In genomic region chr10:130833596-130833995, GRCh38 we compare ENCODE assay signal across 23 cellular contexts.
DNase-seq lines count a peak whose midpoint lies in the region; ATAC-seq and TF ChIP-seq lines count a peak whose summit lies in the region.
"Had no signal": no experiment of that assay in that cellular context is flagged by ENCODE, and none has a peak within 500 bp of the region (broad histone marks: within the 10 kb centered on the region; RNA-seq: fewer than 3 reads in every experiment).

No MANE protein-coding gene starts in this region.

- in situ Hi-C loops in HAP-1 (cut with MboI; ENCODE audit: low sequenced_read_pairs), result no loop called here

- peak overlapping the region; percentile 28 for H3K18ac ChIP-seq in neuronal stem cell (ENCODE audit: low read length)

- H3K9me2 ChIP-seq in GM23338 (ENCODE audit: insufficient read depth), result no peaks in the 10 kb centered on the region

- H3K4me1 Mint-ChIP-seq in GM23338, result no peaks in the 10 kb centered on the region
- H3K4me1 Mint-ChIP-seq: B cell had no signal

- no peaks in the 10 kb centered on the region for H3K79me1 ChIP-seq in neuronal stem cell (ENCODE audit: low read depth, low read length)

- no peak overlapping the region for H4K8ac ChIP-seq in neuronal stem cell (ENCODE audit: low read depth, low read length)

- H3K79me2 ChIP-seq in GM23338 (replicated peaks; ENCODE audit: insufficient read depth), result no peaks in the 10 kb centered on the region

- H3K9me3 Mint-ChIP-seq in GM23338, result peaks cover 84% of the 10 kb centered on the region
- H3K9me3 Mint-ChIP-seq: CD4-positive, alpha-beta T cell; CD8-positive, alpha-beta T cell had no signal

- no peak overlapping the region for H3K9ac ChIP-seq in neuronal stem cell (ENCODE audit: low read depth, low read length, poor library complexity)
- H3K9ac ChIP-seq: BLaER1 treated with 17β-estradiol and CSF1 and Interleukin-3, amounts not matched to agents 10 nM and 100 nM had no signal

- peaks cover 10% of the 10 kb centered on the region; the same call in 1 of the 3 replicates for H3K36me3 Mint-ChIP-seq in GM23338 (ENCODE audit: low read depth)
- H3K36me3 Mint-ChIP-seq: CD8-positive, alpha-beta T cell had no signal

- no peak overlapping the region for H2BK120ac ChIP-seq in neuronal stem cell (ENCODE audit: low read depth, low read length)

- H3F3A ChIP-seq in GM23338 (replicated peaks; ENCODE audit: low read depth), result no peaks in the 10 kb centered on the region

- H2AK5ac ChIP-seq in neuronal stem cell (ENCODE audit: low read depth, low read length), result no peak overlapping the region

- H4K91ac ChIP-seq in neuronal stem cell (ENCODE audit: low read depth, low read length, poor library complexity), result no peak overlapping the region

- peaks cover 2% of the 10 kb centered on the region for H3K27me3 Mint-ChIP-seq in GM23338 (ENCODE audit: insufficient read depth, low read depth, poor library complexity)
- H3K27me3 Mint-ChIP-seq: B cell; CD4-positive, alpha-beta T cell had no signal

- H3K4me1 ChIP-seq in GM23338 (ENCODE audit: insufficient read depth), result no peaks in the 10 kb centered on the region
- no peaks in the 10 kb centered on the region for H3K4me1 ChIP-seq in neuronal stem cell (ENCODE audit: control insufficient read depth in 2 of 2, insufficient read depth in 1 of 2, low read depth in 1 of 2, low read length in 2 of 2)
- H3K4me1 ChIP-seq in HAP-1, result no peaks in the 10 kb centered on the region
- H3K4me1 ChIP-seq: A549 had no signal

- H3K27ac ChIP-seq in GM23338 (ENCODE audit: low read depth) (no peak overlapping the region), neuronal stem cell (replicated peaks; ENCODE audit: low read length) (no peak overlapping the region)
- H3K27ac ChIP-seq: 22Rv1; A549; BLaER1 treated with 17β-estradiol and CSF1 and Interleukin-3, amounts not matched to agents 10 nM and 100 nM; C4-2B had no signal

- H2AFZ ChIP-seq in GM23338, result peak overlapping the region; percentile 32; the same call in 1 of the 2 replicates
- H2AFZ ChIP-seq in neuronal stem cell (ENCODE audit: low read length), result no peak overlapping the region

- no peak overlapping the region for H2BK12ac ChIP-seq in neuronal stem cell (ENCODE audit: low read length)

- H3K4me2 ChIP-seq in GM23338, result no peak overlapping the region
- H3K4me2 ChIP-seq in neuronal stem cell (ENCODE audit: insufficient read depth, low read length, poor library complexity, severe bottlenecking), result no peak overlapping the region
- H3K4me2 ChIP-seq: A549; BLaER1 treated with 17β-estradiol and CSF1 and Interleukin-3, amounts not matched to agents 10 nM and 100 nM had no signal

- H2BK15ac ChIP-seq in neuronal stem cell (ENCODE audit: low read length), result no peak overlapping the region

- no peak overlapping the region for H3K4me3 ChIP-seq in GM23338
- no peak overlapping the region for H3K4me3 ChIP-seq in neuronal stem cell (ENCODE audit: low read length in 2 of 2)
- H3K4me3 ChIP-seq in HAP-1, result no peak overlapping the region
- H3K4me3 ChIP-seq: A549; BLaER1 treated with 17β-estradiol and CSF1 and Interleukin-3, amounts not matched to agents 10 nM and 100 nM; GM12878 had no signal

- no peaks in the 10 kb centered on the region for H4K20me1 ChIP-seq in GM23338 (replicated peaks; ENCODE audit: insufficient read depth)
- H4K20me1 ChIP-seq: BLaER1 treated with 17β-estradiol and CSF1 and Interleukin-3, amounts not matched to agents 10 nM and 100 nM had no signal

- no peak for DNase-seq in GM23338 (ENCODE audit: low spot score)
- peak in 35 of 42 donors; percentile 6 to 76 (median 41) for DNase-seq in head of caudate nucleus
- DNase-seq in neuronal stem cell (ENCODE audit: low spot score), result no peak
- DNase-seq in HAP-1 (ENCODE audit: low spot score in 2 of 2), result no peak
- DNase-seq in NCI-H1417 treated with DMSO at 0.1 percent for 48 hours (lab: John Stamatoyannopoulos, UW), result no peak
- no peak for DNase-seq in NCI-H2171 (lab: John Stamatoyannopoulos, UW)
- DNase-seq: AML-193; CD4-positive, alpha-beta T cell; CD8-positive, alpha-beta T cell; COR-L47; DMS 273 treated with DMSO at 0.1 percent for 48 hours; DMS153; DMS53; DMS79; DND-41; EL; GDM1 had no signal

- H3K4ac ChIP-seq in neuronal stem cell (ENCODE audit: low read length), result no peak overlapping the region

- no peak overlapping the region for H2BK5ac ChIP-seq in neuronal stem cell (ENCODE audit: low read length)

- no peak for ATAC-seq in GM23338
- ATAC-seq: A549; CD8-positive, alpha-beta T cell; GM12878 had no signal

- WGBS in neuronal stem cell (ENCODE audit: extremely low coverage in 2 of 2, insufficient read length in 2 of 2, insufficient replicate concordance in 1 of 2), 2 donors, result no CpG with 5 or more reads among the region's 14 CpGs

- intact Hi-C loops in head of caudate nucleus (cut with DNase I), result no loop called here

- no peaks in the 10 kb centered on the region for H3K9me3 ChIP-seq in neuronal stem cell (replicated peaks in 1 of 2; ENCODE audit: control insufficient read depth in 2 of 2, insufficient read depth in 1 of 2, low read depth in 1 of 2, low read length in 2 of 2)
- H3K9me3 ChIP-seq in HAP-1, result no peaks in the 10 kb centered on the region
- H3K9me3 ChIP-seq: A549 had no signal

- TF ChIP-seq CTCF in GM23338 (conservative IDR thresholded peaks at IDR 0.05; ENCODE audit: low read depth in 2 of 2), result no peak

- no peak overlapping the region for H3K14ac ChIP-seq in neuronal stem cell (ENCODE audit: low read length)

- H3K36me3 ChIP-seq in GM23338 (ENCODE audit: insufficient read depth) (no peaks in the 10 kb centered on the region), neuronal stem cell (replicated peaks in 1 of 2; ENCODE audit: control insufficient read depth in 2 of 2, insufficient read depth in 2 of 2, low read length in 2 of 2) (no peaks in the 10 kb centered on the region), HAP-1 (replicated peaks) (no peaks in the 10 kb centered on the region)
- H3K36me3 ChIP-seq: BLaER1 treated with 17β-estradiol and CSF1 and Interleukin-3, amounts not matched to agents 10 nM and 100 nM had no signal

- no peak overlapping the region for H3K23ac ChIP-seq in neuronal stem cell (ENCODE audit: low read depth, low read length, poor library complexity)

- H3K27ac Mint-ChIP-seq in GM23338, result no peak overlapping the region
- H3K27ac Mint-ChIP-seq: B cell; CD4-positive, alpha-beta T cell; CD8-positive, alpha-beta T cell had no signal

- no peaks in the 10 kb centered on the region for H3K27me3 ChIP-seq in GM23338 (ENCODE audit: insufficient read depth)
- no peaks in the 10 kb centered on the region for H3K27me3 ChIP-seq in neuronal stem cell (ENCODE audit: control insufficient read depth in 3 of 3, insufficient read depth in 3 of 3, low read depth in 1 of 3, low read length in 3 of 3)
- H3K27me3 ChIP-seq in HAP-1 (ENCODE audit: low read depth), result no peaks in the 10 kb centered on the region
- H3K27me3 ChIP-seq: BLaER1 treated with 17β-estradiol and CSF1 and Interleukin-3, amounts not matched to agents 10 nM and 100 nM had no signal

- H3K4me3 Mint-ChIP-seq in GM23338, result no peak overlapping the region
- H3K4me3 Mint-ChIP-seq: B cell; CD4-positive, alpha-beta T cell; CD8-positive, alpha-beta T cell had no signal

TF ChIP-seq in GM23338, 12 proteins besides CTCF, POLR2A, EP300 and RAD21 (continues in another document):
- no peak for TF ChIP-seq CREB1 (CRISPR knock-in tag; IDR thresholded peaks at IDR 0.05; ENCODE audit: low read depth)
- TF ChIP-seq ETS1 (IDR thresholded peaks at IDR 0.05), result no peak
- no peak for TF ChIP-seq JUNB (IDR thresholded peaks at IDR 0.05; ENCODE audit: unreplicated experiment)
- TF ChIP-seq REST (IDR thresholded peaks at IDR 0.05; ENCODE audit: unreplicated experiment), result no peak
- TF ChIP-seq ZNF331 (CRISPR knock-in tag; IDR thresholded peaks at IDR 0.05; ENCODE audit: low read depth), result no peak
- no peak for TF ChIP-seq STAT1 (IDR thresholded peaks at IDR 0.05; ENCODE audit: unreplicated experiment)
- TF ChIP-seq EZH2phosphoT487 (IDR thresholded peaks at IDR 0.05; ENCODE audit: unreplicated experiment), result no peak
- no peak for TF ChIP-seq ZNF114 (CRISPR knock-in tag; IDR thresholded peaks at IDR 0.05)
- no peak for TF ChIP-seq EZH2 (IDR thresholded peaks at IDR 0.05; ENCODE audit: low read depth, unreplicated experiment)
- no peak for TF ChIP-seq NANOG (IDR thresholded peaks at IDR 0.05; ENCODE audit: borderline replicate concordance)
- TF ChIP-seq POLR2AphosphoS5 (IDR thresholded peaks at IDR 0.05; ENCODE audit: low read depth), result no peak

Comparison
In these comparisons a context has a peak if more than half of its experiments do, and no peak if none do; other contexts are left out.
1. DNase-seq: peak in head of caudate nucleus (35 of 42); none in GM23338 (single experiment), neuronal stem cell (single experiment), HAP-1 (0 of 2), NCI-H1417 treated with DMSO at 0.1 percent for 48 hours (single experiment) and NCI-H2171 (single experiment).